13 cellular contexts compared by ENCODE assay signal in the genomic region with DNA sequence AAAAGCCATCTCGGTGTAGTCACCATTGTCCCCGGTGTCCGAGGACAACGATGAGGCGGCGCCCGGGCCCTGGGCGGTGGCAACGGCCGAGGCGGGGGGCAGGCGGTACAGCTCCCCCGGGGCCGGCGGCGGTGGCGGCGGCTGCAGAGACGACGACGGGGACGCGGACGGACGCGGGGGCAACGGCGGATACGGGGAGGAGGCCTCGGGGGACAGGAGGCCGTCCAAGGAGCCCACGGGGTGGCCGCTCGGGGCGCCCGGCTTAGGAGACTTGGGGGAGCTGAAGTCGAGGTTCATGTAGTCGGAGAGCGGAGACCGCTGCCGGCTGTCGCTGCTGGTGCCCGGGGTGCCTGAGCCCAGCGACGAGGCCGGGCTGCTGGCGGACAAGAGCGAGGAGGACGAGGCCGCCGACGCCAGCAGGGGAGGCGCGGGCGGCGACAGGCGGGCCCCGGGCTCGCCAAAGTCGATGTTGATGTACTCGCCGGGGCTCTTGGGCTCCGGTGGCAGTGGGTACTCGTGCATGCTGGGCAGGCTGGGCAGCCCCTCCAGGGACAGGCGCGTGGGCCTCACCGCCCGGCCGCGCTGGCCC. TPM values are rescaled to one million over a fixed set of nuclear protein-coding genes. Genes with fewer than 3 reads are reported as not detected.
DNase-seq lines count a peak whose midpoint lies in the region; ATAC-seq and TF ChIP-seq lines count a peak whose summit lies in the region.
"Had no signal": no experiment of that assay in that cellular context is flagged by ENCODE, and none has a peak within 500 bp of the region (broad histone marks: within the 10 kb centered on the region; RNA-seq: fewer than 3 reads in every experiment).

No MANE protein-coding gene starts in this region.

- peaks cover 28% of the 10 kb centered on the region for H3K36me3 Mint-ChIP-seq in CD4-positive, alpha-beta T cell (ENCODE audit: low read depth)

- H3K4me1 Mint-ChIP-seq in CD4-positive, alpha-beta T cell (ENCODE audit: low read depth), result peaks cover 39% of the 10 kb centered on the region

- peaks cover 9% of the 10 kb centered on the region for H3K4me1 ChIP-seq in prostate gland (replicated peaks)

- POLR2A ChIA-PET in CD4-positive, alpha-beta T cell (lab: Charles Lee), result no interaction called here

- H3K27ac ChIP-seq in CD4-positive, alpha-beta T cell (ENCODE audit: low read depth, low read length), result no peak overlapping the region
- peak overlapping the region; percentile 69 to 79 for H3K27ac ChIP-seq in prostate gland

- H3K27me3 Mint-ChIP-seq in CD4-positive, alpha-beta T cell, result no peaks in the 10 kb centered on the region

- no peaks in the 10 kb centered on the region for H3K9me3 Mint-ChIP-seq in CD4-positive, alpha-beta T cell

- H3K4me3 Mint-ChIP-seq in CD4-positive, alpha-beta T cell, result peak overlapping the region; percentile 86

- no peaks in the 10 kb centered on the region for H3K36me3 ChIP-seq in H7 (replicated peaks; ENCODE audit: control insufficient read depth, insufficient read depth, low read length)
- H3K36me3 ChIP-seq in prostate gland, result peaks cover 9 to 22% of the 10 kb centered on the region in 2 donors

- TF ChIP-seq POLR2A in prostate gland (IDR thresholded peaks at IDR 0.05), result no peak

- intact Hi-C loops in CD4-positive, alpha-beta T cell (cut with DNase I, micrococcal nuclease), result loop anchor here in 1 of 2 experiments (5.0 to 10.0 kb wide), 3 partner anchors 932 to 1566 kb away; a partner anchor contains a TSS
- intact Hi-C loops in prostate gland (cut with DNase I), result loop anchor here (5.0 to 10.0 kb wide), 3 partner anchors 242 to 821 kb away; no protein-coding TSS in a partner anchor

- ATAC-seq in CD4-positive, alpha-beta T cell (ENCODE audit: poor library complexity), result no peak
- ATAC-seq in HG03280 (IDR thresholded peaks at IDR 0.05; ENCODE audit: unreplicated experiment) (no peak), HG03469 (IDR thresholded peaks at IDR 0.05; ENCODE audit: unreplicated experiment) (no peak)

- H3K27me3 ChIP-seq in CD4-positive, alpha-beta T cell (ENCODE audit: control insufficient read depth, insufficient read depth, low read length), result no peaks in the 10 kb centered on the region
- H3K27me3 ChIP-seq in H7 (ENCODE audit: control insufficient read depth, insufficient read depth, low read length) (peaks cover 14% of the 10 kb centered on the region; the same call in 1 of the 2 replicates), prostate gland (replicated peaks; ENCODE audit: insufficient read depth) (no peaks in the 10 kb centered on the region)

- H3K4me3 ChIP-seq in H7 (ENCODE audit: insufficient read depth, low read depth, low read length) (no peak overlapping the region), choroid plexus epithelial cell (ENCODE audit: low read depth, low read length) (peak overlapping the region; percentile 65), prostate gland (peak overlapping the region in 1 of 2 donors; percentile 70)

- WGBS in prostate gland, result 98% methylated on average over 52 of the region's 70 CpGs

- H3K27ac Mint-ChIP-seq in CD4-positive, alpha-beta T cell, result peak overlapping the region; percentile 39

- TF ChIP-seq CTCF in CD4-positive, alpha-beta T cell (IDR thresholded peaks at IDR 0.05), result no peak
- TF ChIP-seq CTCF in choroid plexus epithelial cell (conservative IDR thresholded peaks at IDR 0.05; ENCODE audit: low read depth, low read length) (no peak), prostate gland (IDR thresholded peaks at IDR 0.05) (no peak)

- H3K9me3 ChIP-seq in CD4-positive, alpha-beta T cell (ENCODE audit: control insufficient read depth, low read length), result no peaks in the 10 kb centered on the region
- no peaks in the 10 kb centered on the region for H3K9me3 ChIP-seq in prostate gland

- DNase-seq in CD4-positive, alpha-beta T cell, result peak in 1 of 10 experiments; percentile 5
- DNase-seq in H7 (peak; percentile 46), choroid plexus epithelial cell (ENCODE audit: low read depth) (no peak), prostate gland (ENCODE audit: low spot score) (no peak)
- DNase-seq in activated effector memory CD4-positive, alpha-beta T cell treated with Interleukin-2 at 50 U/mL for 16 hours, result no peak
- DNase-seq: activated CD8-positive, alpha-beta memory T cell treated with anti-CD3 and anti-CD28 coated beads, Interleukin-2, amount 50 U/mL, for 4 hours; effector CD4-positive, alpha-beta T cell; foreskin melanocyte; NCI-H1930; NCI-H82; SIG-M5 had no signal

- CTCF ChIA-PET in CD4-positive, alpha-beta T cell (lab: Charles Lee), result no interaction called here

RNA-seq across cellular contexts. Expression of a gene that starts 3.5 kb away (rescaled TPM):
- 100 to 1,000 TPM; 188 to 193 TPM for total RNA-seq in CD4-positive, alpha-beta T cell
- 4.3 and 9.0 TPM in 2 replicates for total RNA-seq in H7 (2014; rRNA removed; shearing (Covaris generic))
- total RNA-seq in prostate gland, result 10 to 100 TPM; 43.5 to 54.8 TPM
